Comparison of ENCODE assay signal across 33 cellular contexts in genomic region chr5:91687430-91687829, GRCh38.
"Had no signal": no experiment of that assay in that cellular context is flagged by ENCODE, and none has a peak within 500 bp of the region (broad histone marks: within the 10 kb centered on the region; RNA-seq: fewer than 3 reads in every experiment).

No MANE protein-coding gene starts in this region.

- H3K4me3 ChIP-seq: adrenal gland, ascending aorta, body of pancreas, breast epithelium, cardiac muscle cell had no signal

- H3K36me3 ChIP-seq: adrenal gland, ascending aorta, breast epithelium, cardiac muscle cell had no signal

- H3K4me1 ChIP-seq: adrenal gland, ascending aorta, body of pancreas, breast epithelium had no signal

- H3K27ac ChIP-seq: adrenal gland, ascending aorta, body of pancreas, breast epithelium, cardiac muscle cell had no signal

- H3K27me3 ChIP-seq: adrenal gland, ascending aorta, body of pancreas, breast epithelium, cardiac muscle cell had no signal

- ATAC-seq: activated naive CD4-positive, alpha-beta T cell treated with anti-CD3 and anti-CD28 coated beads, Interleukin-2, amount 50 U/mL, for 72 hours; activated naive CD8-positive, alpha-beta T cell treated with anti-CD3 and anti-CD28 coated beads, Interleukin-2, amount 50 U/mL, for 24 hours; activated T-cell treated with anti-CD3 and anti-CD28 coated beads, Interleukin-2, amount 50 U/mL, for 4 hours; activated T-cell treated with anti-CD3 and anti-CD28 coated beads, Interleukin-2, amount 50 U/mL, for 72 hours; activated T-helper 17 cell treated with anti-CD3 and anti-CD28 coated beads, Interleukin-2, amount 50 U/mL, for 72 hours; body of pancreas had no signal

- H3K9me3 ChIP-seq: adrenal gland, ascending aorta, breast epithelium had no signal

- DNase-seq: activated effector memory CD4-positive, alpha-beta T cell treated with anti-CD3 and anti-CD28 coated beads, Interleukin-2, amount 50 U/mL, for 16 hours; activated effector memory CD4-positive, alpha-beta T cell treated with Interleukin-2 at 50 U/mL for 16 hours; activated gamma-delta T cell; activated gamma-delta T cell treated with Interleukin-2 at 50 U/mL for 16 hours; activated naive CD4-positive, alpha-beta T cell; activated naive CD4-positive, alpha-beta T cell treated with anti-CD3 and anti-CD28 coated beads for 36 hours; activated naive CD4-positive, alpha-beta T cell treated with anti-CD3 and anti-CD28 coated beads, Interleukin-2, amount 10 ng/mL, durations not matched to agents 7 days and 5 days; activated naive CD4-positive, alpha-beta T cell treated with anti-CD3 and anti-CD28 coated beads, Interleukin-2, amount 50 U/mL, for 16 hours; activated naive CD4-positive, alpha-beta T cell treated with Interleukin-2 at 50 U/mL for 16 hours; activated naive CD8-positive, alpha-beta T cell treated with anti-CD3 and anti-CD28 coated beads for 36 hours; activated naive CD8-positive, alpha-beta T cell treated with anti-CD3 and anti-CD28 coated beads, Interleukin-2, amount 10 ng/mL, durations not matched to agents 7 days and 5 days; activated naive CD8-positive, alpha-beta T cell treated with anti-CD3 and anti-CD28 coated beads, Interleukin-2, amount 50 U/mL, for 24 hours; activated T-cell treated with anti-CD3 and anti-CD28 coated beads, Interleukin-2, amount 50 U/mL, for 24 hours; activated T-cell treated with anti-CD3 and anti-CD28 coated beads, Interleukin-2, amount 50 U/mL, for 4 hours; activated T-cell treated with anti-CD3 and anti-CD28 coated beads, Interleukin-2, amount 50 U/mL, for 48 hours; activated T-cell treated with anti-CD3 and anti-CD28 coated beads, Interleukin-2, amount 50 U/mL, for 72 hours; adrenal gland; amniotic stem cell; amygdala; anterior cingulate cortex; aorta; body of pancreas; caudate nucleus; central memory CD4-positive, alpha-beta T cell; cerebellar nuclear complex had no signal

- FAIRE-seq: astrocyte, bronchial epithelial cell, colon had no signal
